Comparison of ENCODE assay signal across 11 cellular contexts in the genomic region with DNA sequence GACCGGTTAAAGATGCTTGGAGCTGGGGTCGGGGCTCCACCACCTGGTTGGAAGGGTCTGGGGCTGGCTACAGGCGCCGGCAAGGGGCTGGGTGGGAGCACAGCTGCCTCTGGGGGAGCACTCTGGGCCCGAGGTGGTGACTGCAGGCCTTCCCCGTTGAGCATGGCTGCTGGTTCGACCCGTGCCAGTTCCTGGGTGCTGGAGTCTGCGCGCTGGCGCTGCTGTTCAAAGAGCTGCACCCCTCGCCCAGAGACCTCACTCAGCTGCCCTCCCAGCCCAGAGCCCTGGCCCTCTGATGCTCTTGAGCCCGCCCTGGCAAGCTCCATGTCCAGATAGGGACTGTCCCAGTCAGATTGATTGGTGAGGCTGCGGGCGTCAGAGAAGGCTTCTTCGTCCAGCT. TPM values are rescaled to one million over a fixed set of nuclear protein-coding genes. Genes with fewer than 3 reads are reported as not detected.
DNase-seq lines count a peak whose midpoint lies in the region; ATAC-seq, FAIRE-seq and TF ChIP-seq lines count a peak whose summit lies in the region.
"Had no signal": no experiment of that assay in that cellular context is flagged by ENCODE, and none has a peak within 500 bp of the region (broad histone marks: within the 10 kb centered on the region; RNA-seq: fewer than 3 reads in every experiment).

No MANE protein-coding gene starts in this region.

- H3K4me3 Mint-ChIP-seq in T-cell = peak overlapping the region; percentile 28 to 80 (median 66)

- H3K27ac Mint-ChIP-seq in T-cell = no peak overlapping the region

- no peak for TF ChIP-seq EP300 in gastroesophageal sphincter (IDR thresholded peaks at IDR 0.05)

- peaks cover 4 to 10% (median 4%) of the 10 kb centered on the region in 3 donors for H3K4me1 Mint-ChIP-seq in T-cell

- TF ChIP-seq POLR2A in gastroesophageal sphincter (IDR thresholded peaks at IDR 0.05) = no peak
- TF ChIP-seq POLR2A in GM12891 (IDR thresholded peaks at IDR 0.05; ENCODE audit: low read depth, low read length) = no peak

- H3K9me3 ChIP-seq in AG04450 (ENCODE audit: control insufficient read depth, insufficient read depth, low read length) (peaks cover 3% of the 10 kb centered on the region; the same call in 1 of the 2 replicates), gastroesophageal sphincter (no peaks in the 10 kb centered on the region)

- H3K27me3 ChIP-seq in AG04450 (ENCODE audit: control insufficient read depth, insufficient read depth, low read length) (no peaks in the 10 kb centered on the region), gastroesophageal sphincter (no peaks in the 10 kb centered on the region)

- no peak for FAIRE-seq in GM12891 (lab: Jason Lieb, UNC)
- FAIRE-seq: H54 had no signal

- CTCF ChIA-PET in AG04450 (lab: Charles Lee) (interaction anchor here (10.0 kb wide), 1 partner anchor 119 kb away, joined by 284 read pairs; no protein-coding TSS in a partner anchor), T-cell (lab: Charles Lee) (interaction anchor here in 1 of 2 donors (0.6 kb wide), 1 partner anchor 1620 kb away, joined by 7 read pairs; no protein-coding TSS in a partner anchor), GM10248 (lab: Yijun Ruan, JAX) (interaction anchor here (1.2 to 12.6 kb wide), 3 partner anchors 20 to 152 kb away, joined by 3 to 180 read pairs (median 4); a partner anchor contains a TSS)

- ATAC-seq in T-cell (replicated peaks in 1 of 4) = no peak
- no peak for ATAC-seq in gastroesophageal sphincter
- ATAC-seq in GM21381 (IDR thresholded peaks at IDR 0.05; ENCODE audit: unreplicated experiment) = no peak

- H3K27me3 Mint-ChIP-seq in T-cell = peaks cover 4 to 6% of the 10 kb centered on the region in 2 donors

- H3K36me3 ChIP-seq in gastroesophageal sphincter = no peaks in the 10 kb centered on the region

- H3K9me3 Mint-ChIP-seq in T-cell = no peaks in the 10 kb centered on the region

- H3K36me3 Mint-ChIP-seq in T-cell = no peaks in the 10 kb centered on the region

- peak overlapping the region; percentile 27; the same call in 1 of the 2 replicates for H3K4me3 ChIP-seq in AG04450 (ENCODE audit: low read depth, low read length)
- peak overlapping the region; percentile 79 to 83 for H3K4me3 ChIP-seq in gastroesophageal sphincter

- TF ChIP-seq CTCF in AG04450 (IDR thresholded peaks at IDR 0.05; ENCODE audit: low read depth, low read length) (no peak), gastroesophageal sphincter (IDR thresholded peaks at IDR 0.05) (no peak), GM10248 (IDR thresholded peaks at IDR 0.05; ENCODE audit: control extremely low read depth, extremely low read depth, low read depth, missing control alignments) (no peak), GM13976 (IDR thresholded peaks at IDR 0.05; ENCODE audit: borderline replicate concordance, control extremely low read depth, extremely low read depth, insufficient read depth, missing control alignments) (no peak)

- POLR2A ChIA-PET in AG04450 (lab: Yijun Ruan, JAX) (interaction anchor here (0.6 to 1.3 kb wide), 3 partner anchors 13 to 83 kb away, joined by 3 to 6 read pairs (median 3); no protein-coding TSS in a partner anchor), T-cell (lab: Charles Lee) (interaction anchor here (0.5 to 0.8 kb wide), 2 partner anchors 76 to 78 kb away, joined by 8 to 9 read pairs; no protein-coding TSS in a partner anchor), GM10248 (lab: Yijun Ruan, JAX) (interaction anchor here (1.1 kb wide), 1 partner anchor 78 kb away, joined by 3 read pairs; no protein-coding TSS in a partner anchor)

- in situ Hi-C loops in GM13976 (cut with MboI; ENCODE audit: low sequenced_read_pairs, unreplicated experiment) = no loop called here

- DNase-seq in AG04450 (ENCODE audit: low read depth, low spot score) = no peak
- no peak for DNase-seq in T-cell
- DNase-seq in nucleus accumbens (lab: John Stamatoyannopoulos, UW) = peak in 36 of 56 donors; percentile 3 to 64 (median 20)
- no peak for DNase-seq in GM10248 (ENCODE audit: extremely low spot score)
- no peak for DNase-seq in GM13976 (ENCODE audit: low spot score)
- no peak for DNase-seq in GM12891 (ENCODE audit: insufficient read length, low spot score)
- DNase-seq: NCI-H1417 treated with DMSO at 0.1 percent for 48 hours had no signal

- H3K4me1 ChIP-seq in gastroesophageal sphincter = peaks cover 0 to 44% (median 12%) of the 10 kb centered on the region in 3 donors

- WGBS in gastroesophageal sphincter (ENCODE audit: low coverage in 1 of 2), 2 donors = no CpG with 5 or more reads among the region's 16 CpGs

- no peak overlapping the region for H3K27ac ChIP-seq in AG04450 (ENCODE audit: low read depth, low read length)
- H3K27ac ChIP-seq in gastroesophageal sphincter = peak overlapping the region in 3 of 4 donors; percentile 64 to 79 (median 69)
- H3K27ac ChIP-seq: epithelial cell of prostate had no signal

TF ChIP-seq in GM12891, 5 proteins besides CTCF, POLR2A, EP300 and RAD21:
- no peak for TF ChIP-seq SPI1 (IDR thresholded peaks at IDR 0.05; ENCODE audit: low read depth, low read length)
- no peak for TF ChIP-seq POLR2AphosphoS5 (IDR thresholded peaks at IDR 0.05; ENCODE audit: low read depth, low read length)
- TF ChIP-seq PAX5 (IDR thresholded peaks at IDR 0.05; ENCODE audit: insufficient read depth, low read length, severe bottlenecking) = no peak
- no peak for TF ChIP-seq TAF1 (IDR thresholded peaks at IDR 0.05; ENCODE audit: low read depth, low read length)
- no peak for TF ChIP-seq POU2F2 (IDR thresholded peaks at IDR 0.05; ENCODE audit: low read depth, low read length)

RNA-seq across cellular contexts. Expression of a gene that starts 7.0 kb away (rescaled TPM):
- not detected in 2 replicates for polyA plus RNA-seq in AG04450 (2011; rRNA removed)
- not detected in 2 replicates for polyA minus RNA-seq in AG04450 (2011; rRNA and poly(A)+ RNA removed)
- total RNA-seq in T-cell (not detected), gastroesophageal sphincter (not detected)
- 0.67 TPM for polyA plus RNA-seq in GM12891 (2012; ENCODE audit: low read depth, missing spikeins)

RNA-seq across cellular contexts. Expression of a gene that starts 7.6 kb away (rescaled TPM):
- 0.02 and 0.05 TPM in 2 replicates for polyA plus RNA-seq in AG04450 (2011; rRNA removed)
- 0.05 and 0.13 TPM in 2 replicates for polyA minus RNA-seq in AG04450 (2011; rRNA and poly(A)+ RNA removed)
- not detected for total RNA-seq in T-cell
- total RNA-seq in gastroesophageal sphincter = under 1 TPM in 2 of 4 donors, not detected in 2; 0.15 to 0.16 TPM
- 2.1 TPM for polyA plus RNA-seq in GM12891 (2012; ENCODE audit: low read depth, missing spikeins)

RNA-seq across cellular contexts. Expression of a gene that starts 49.7 kb away (rescaled TPM):
- polyA plus RNA-seq in AG04450 (2011; rRNA removed) = 2.9 and 3.3 TPM in 2 replicates
- polyA minus RNA-seq in AG04450 (2011; rRNA and poly(A)+ RNA removed) = 3.3 and 4.0 TPM in 2 replicates
- total RNA-seq in T-cell (10 to 100 TPM; 11.6 to 17.0 (median 14.7) TPM), gastroesophageal sphincter (1 to 10 TPM in 3 of 4 donors, under 1 TPM in 1; 0.72 to 7.8 (median 4.2) TPM)
- polyA plus RNA-seq in GM12891 (2012; ENCODE audit: low read depth, missing spikeins) = 2.6 TPM

RNA-seq across cellular contexts. Expression of a gene that starts 57.1 kb away (rescaled TPM):
- polyA plus RNA-seq in AG04450 (2011; rRNA removed) = 8.6 and 11.2 TPM in 2 replicates
- 13.6 and 16.1 TPM in 2 replicates for polyA minus RNA-seq in AG04450 (2011; rRNA and poly(A)+ RNA removed)
- total RNA-seq in T-cell (1 to 10 TPM; 4.2 to 6.6 (median 5.5) TPM), gastroesophageal sphincter (100 to 1,000 TPM in 1 of 4 donors, 10 to 100 TPM in 3; 27.1 to 106 (median 53.8) TPM)
- 3.3 TPM for polyA plus RNA-seq in GM12891 (2012; ENCODE audit: low read depth, missing spikeins)

Comparison
In these comparisons a context has a peak if more than half of its experiments do, and no peak if none do; other contexts are left out.
1. DNase-seq: peak in nucleus accumbens (36 of 56); none in AG04450 (single experiment), T-cell (0 of 34), GM10248 (single experiment), GM13976 (single experiment) and GM12891 (single experiment).